In the genomic region with DNA sequence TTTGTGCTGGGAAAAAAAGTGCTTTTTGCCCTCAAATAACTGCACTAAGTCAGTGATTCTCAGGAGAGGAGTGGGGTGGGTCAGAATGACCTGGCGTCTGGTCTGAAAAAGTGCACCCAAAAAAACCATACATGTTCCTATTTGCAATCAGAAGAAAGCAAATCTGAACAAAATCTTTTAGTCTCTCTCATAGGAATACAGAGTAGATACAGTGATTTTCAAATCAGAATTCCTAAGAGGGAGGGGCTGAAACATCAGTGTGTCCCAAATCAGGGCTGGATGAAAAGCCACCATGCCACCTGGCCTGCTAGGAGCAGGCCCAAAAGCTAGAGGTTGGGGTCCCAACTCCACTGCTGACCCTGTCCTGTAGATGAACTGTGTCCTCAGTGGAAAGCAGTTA, we compare ENCODE assay signal across 12 cellular contexts.
DNase-seq lines count a peak whose midpoint lies in the region; ATAC-seq and TF ChIP-seq lines count a peak whose summit lies in the region.
"Had no signal": no experiment of that assay in that cellular context is flagged by ENCODE, and none has a peak within 500 bp of the region (broad histone marks: within the 10 kb centered on the region; RNA-seq: fewer than 3 reads in every experiment).

No MANE protein-coding gene starts in this region.

- H3K9me3 Mint-ChIP-seq in activated CD4-positive, alpha-beta T cell treated with anti-CD3 and anti-CD28 coated beads, Interleukin-2, amount 10 ng/mL, durations not matched to agents 7 days and 5 days: no peaks in the 10 kb centered on the region
- no peaks in the 10 kb centered on the region for H3K9me3 Mint-ChIP-seq in activated CD8-positive, alpha-beta T cell treated with anti-CD3 and anti-CD28 coated beads for 36 hours
- H3K9me3 Mint-ChIP-seq: nephron progenitor cell had no signal

- no peaks in the 10 kb centered on the region for H3K27me3 ChIP-seq in lower lobe of right lung (ENCODE audit: low read depth)
- H3K27me3 ChIP-seq in thyroid gland: no peaks in the 10 kb centered on the region

- H3K36me3 ChIP-seq in lower lobe of right lung (no peaks in the 10 kb centered on the region), thyroid gland (no peaks in the 10 kb centered on the region)

- peaks cover 90% of the 10 kb centered on the region for H3K4me1 Mint-ChIP-seq in activated CD4-positive, alpha-beta T cell treated with anti-CD3 and anti-CD28 coated beads, Interleukin-2, amount 10 ng/mL, durations not matched to agents 7 days and 5 days
- peaks cover 87% of the 10 kb centered on the region for H3K4me1 Mint-ChIP-seq in activated CD8-positive, alpha-beta T cell treated with anti-CD3 and anti-CD28 coated beads for 36 hours (ENCODE audit: low read depth)

- ATAC-seq in activated CD8-positive, alpha-beta T cell treated with anti-CD3 and anti-CD28 coated beads for 36 hours: no peak
- no peak for ATAC-seq in lower lobe of right lung
- ATAC-seq in GM19452 (IDR thresholded peaks at IDR 0.05; ENCODE audit: unreplicated experiment): no peak

- peaks cover 28% of the 10 kb centered on the region for H3K36me3 Mint-ChIP-seq in activated CD4-positive, alpha-beta T cell treated with anti-CD3 and anti-CD28 coated beads, Interleukin-2, amount 10 ng/mL, durations not matched to agents 7 days and 5 days (ENCODE audit: low read depth)
- H3K36me3 Mint-ChIP-seq in activated CD8-positive, alpha-beta T cell treated with anti-CD3 and anti-CD28 coated beads for 36 hours (ENCODE audit: low read depth): peaks cover 11% of the 10 kb centered on the region

- no peak for TF ChIP-seq CTCF in activated CD8-positive, alpha-beta T cell treated with anti-CD3 and anti-CD28 coated beads for 36 hours (IDR thresholded peaks at IDR 0.05)
- TF ChIP-seq CTCF in lower lobe of right lung (IDR thresholded peaks at IDR 0.05): no peak
- TF ChIP-seq CTCF in thyroid gland (IDR thresholded peaks at IDR 0.05): no peak

- H3K4me3 Mint-ChIP-seq in activated CD4-positive, alpha-beta T cell treated with anti-CD3 and anti-CD28 coated beads, Interleukin-2, amount 10 ng/mL, durations not matched to agents 7 days and 5 days: no peak overlapping the region
- H3K4me3 Mint-ChIP-seq in activated CD8-positive, alpha-beta T cell treated with anti-CD3 and anti-CD28 coated beads for 36 hours: no peak overlapping the region
- H3K4me3 Mint-ChIP-seq: nephron progenitor cell had no signal

- no peak for TF ChIP-seq POLR2A in thyroid gland (IDR thresholded peaks at IDR 0.05)

- no peaks in the 10 kb centered on the region for H3K27me3 Mint-ChIP-seq in activated CD4-positive, alpha-beta T cell treated with anti-CD3 and anti-CD28 coated beads, Interleukin-2, amount 10 ng/mL, durations not matched to agents 7 days and 5 days
- no peaks in the 10 kb centered on the region for H3K27me3 Mint-ChIP-seq in activated CD8-positive, alpha-beta T cell treated with anti-CD3 and anti-CD28 coated beads for 36 hours

- 95 to 97% methylated on average over 1 of the region's 1 CpG for WGBS in thyroid gland, 2 donors

- POLR2A ChIA-PET in activated CD4-positive, alpha-beta T cell treated with anti-CD3 and anti-CD28 coated beads, Interleukin-2, amount 10 ng/mL, durations not matched to agents 7 days and 5 days (lab: Charles Lee): no interaction called here
- POLR2A ChIA-PET in activated CD8-positive, alpha-beta T cell treated with anti-CD3 and anti-CD28 coated beads for 36 hours (lab: Charles Lee): no interaction called here

- peaks cover 100% of the 10 kb centered on the region for H3K4me1 ChIP-seq in lower lobe of right lung
- peaks cover 48 to 96% of the 10 kb centered on the region in 2 donors for H3K4me1 ChIP-seq in thyroid gland

- H3K9me3 ChIP-seq in lower lobe of right lung (no peaks in the 10 kb centered on the region), thyroid gland (no peaks in the 10 kb centered on the region)

- H3K4me3 ChIP-seq in lower lobe of right lung (no peak overlapping the region), thyroid gland (replicated peaks in 1 of 3) (no peak overlapping the region)

- H3K27ac Mint-ChIP-seq in activated CD4-positive, alpha-beta T cell treated with anti-CD3 and anti-CD28 coated beads, Interleukin-2, amount 10 ng/mL, durations not matched to agents 7 days and 5 days: peak overlapping the region; percentile 57
- H3K27ac Mint-ChIP-seq in activated CD8-positive, alpha-beta T cell treated with anti-CD3 and anti-CD28 coated beads for 36 hours: peak overlapping the region; percentile 100
- H3K27ac Mint-ChIP-seq: nephron progenitor cell had no signal

- H3K27ac ChIP-seq in lower lobe of right lung: peak overlapping the region; percentile 33
- peak overlapping the region in 2 of 3 donors; percentile 54 to 71 for H3K27ac ChIP-seq in thyroid gland

- CTCF ChIA-PET in activated CD4-positive, alpha-beta T cell treated with anti-CD3 and anti-CD28 coated beads, Interleukin-2, amount 10 ng/mL, durations not matched to agents 7 days and 5 days (lab: Charles Lee): interaction anchor here (3.2 to 7.5 kb wide), 2 partner anchors 7 to 66 kb away, joined by 19 to 47 read pairs; a partner anchor contains a TSS
- CTCF ChIA-PET in activated CD8-positive, alpha-beta T cell treated with anti-CD3 and anti-CD28 coated beads for 36 hours (lab: Charles Lee): interaction anchor here (1.8 kb wide), 1 partner anchor 64 kb away, joined by 4 read pairs; no protein-coding TSS in a partner anchor

- intact Hi-C loops in activated CD8-positive, alpha-beta T cell treated with anti-CD3 and anti-CD28 coated beads for 36 hours (cut with micrococcal nuclease): no loop called here
- intact Hi-C loops in lower lobe of right lung (cut with DNase I): no loop called here
- intact Hi-C loops in thyroid gland (cut with DNase I): no loop called here

- no peak for DNase-seq in activated CD4-positive, alpha-beta T cell treated with anti-CD3 and anti-CD28 coated beads, Interleukin-2, amount 10 ng/mL, durations not matched to agents 7 days and 5 days
- DNase-seq in activated CD4-positive, alpha-beta T cell treated with anti-CD3 and anti-CD28 coated beads, Interleukin-2, amount 50 U/mL, for 1 hour: no peak
- no peak for DNase-seq in activated CD8-positive, alpha-beta T cell treated with anti-CD3 and anti-CD28 coated beads for 36 hours
- DNase-seq in lower lobe of right lung (no peak), thyroid gland (no peak), kidney tubule cell (ENCODE audit: low spot score) (no peak), cortex of kidney (lab: John Stamatoyannopoulos, UW) (no peak)
- DNase-seq: ACHN; activated CD8-positive, alpha-beta memory T cell treated with anti-CD3 and anti-CD28 coated beads for 24 hours; DMS53; nephron progenitor cell had no signal
